ENCODE assay signal across 8 cellular contexts in genomic region chr5:172837640-172838039, GRCh38. TPM values are rescaled to one million over a fixed set of nuclear protein-coding genes. Genes with fewer than 3 reads are reported as not detected.
DNase-seq lines count a peak whose midpoint lies in the region; ATAC-seq and TF ChIP-seq lines count a peak whose summit lies in the region.

No MANE protein-coding gene starts in this region.

- H3K27ac Mint-ChIP-seq in WTC11: peak overlapping the region; percentile 36; the same call in 1 of the 2 replicates

- H3K27ac ChIP-seq in urinary bladder (ENCODE audit: low read depth): peak overlapping the region; percentile 2

- TF ChIP-seq CTCF in GM12875 (IDR thresholded peaks at IDR 0.05; ENCODE audit: borderline replicate concordance, insufficient read depth, low read depth, low read length) (no peak), WTC11 (IDR thresholded peaks at IDR 0.05) (no peak)

- peaks cover 37% of the 10 kb centered on the region for H3K4me1 Mint-ChIP-seq in WTC11

- no peaks in the 10 kb centered on the region for H3K27me3 Mint-ChIP-seq in WTC11 (ENCODE audit: low read depth)

- 35% methylated on average over 7 of the region's 7 CpGs for WGBS in urinary bladder

- peak; percentile 90 for ATAC-seq in GM19467 (IDR thresholded peaks at IDR 0.05; ENCODE audit: unreplicated experiment)
- ATAC-seq in HG03469 (IDR thresholded peaks at IDR 0.05; ENCODE audit: unreplicated experiment): peak; percentile 78
- ATAC-seq in WTC11: no peak

- CTCF ChIA-PET in WTC11 (lab: Charles Lee): interaction anchor here (0.9 to 1.0 kb wide), 2 partner anchors 66 to 101 kb away, joined by 3 read pairs; no protein-coding TSS in a partner anchor

- no peaks in the 10 kb centered on the region for H3K9me3 Mint-ChIP-seq in WTC11

- DNase-seq in WTC11 (ENCODE audit: low spot score): no peak
- peak; percentile 79 for DNase-seq in left kidney (ENCODE audit: low read depth, low spot score)
- DNase-seq in inferior parietal cortex (ENCODE audit: extremely low spot score): no peak
- no peak for DNase-seq in cerebellar nuclear complex (lab: John Stamatoyannopoulos, UW)

- POLR2A ChIA-PET in WTC11 (lab: Charles Lee): no interaction called here

- H3K4me1 ChIP-seq in urinary bladder (ENCODE audit: insufficient read depth): no peaks in the 10 kb centered on the region

- H3K4me3 Mint-ChIP-seq in WTC11: no peak overlapping the region

- no peaks in the 10 kb centered on the region for H3K36me3 ChIP-seq in urinary bladder (ENCODE audit: insufficient read depth)

- H3K36me3 Mint-ChIP-seq in WTC11: peaks cover 3% of the 10 kb centered on the region; the same call in 1 of the 2 replicates

- peak overlapping the region; percentile 34 for H3K4me3 ChIP-seq in GM12875 (ENCODE audit: low read depth, low read length)
- H3K4me3 ChIP-seq in urinary bladder (ENCODE audit: low read depth, low read length): no peak overlapping the region

TF ChIP-seq in WTC11, 78 proteins besides CTCF, POLR2A, EP300 and RAD21:
- TF ChIP-seq ZNF121 (CRISPR knock-in tag; IDR thresholded peaks at IDR 0.05): no peak
TF ChIP-seq in WTC11: peak in this region for 0.

RNA-seq across cellular contexts. Expression of gene ERGIC1, which starts 3.6 kb away (rescaled TPM):
- total RNA-seq in WTC11 (2021) (89.8 to 101 TPM (median 97.1 TPM) in 3 replicates), urinary bladder (68.5 TPM)
- polyA plus RNA-seq in urinary bladder: 103 TPM
